23 cellular contexts compared by ENCODE assay signal in genomic region chr13:66171821-66172220, GRCh38.
"Had no signal": no experiment of that assay in that cellular context is flagged by ENCODE, and none has a peak within 500 bp of the region (broad histone marks: within the 10 kb centered on the region; RNA-seq: fewer than 3 reads in every experiment).

No MANE protein-coding gene starts in this region.

- H3K4me1 ChIP-seq: esophagus squamous epithelium, gastroesophageal sphincter, left ventricle myocardium inferior, testis, uterus had no signal

- H3K27me3 ChIP-seq: cardiac muscle cell, esophagus squamous epithelium, gastroesophageal sphincter, testis, uterus had no signal

- H3K27ac ChIP-seq: cardiac muscle cell, esophagus squamous epithelium, gastroesophageal sphincter, left ventricle myocardium inferior, testis, uterus had no signal

- DNase-seq: activated CD4-positive, alpha-beta T cell treated with anti-CD3 and anti-CD28 coated beads for 4 hours; activated CD4-positive, alpha-beta T cell treated with anti-CD3 and anti-CD28 coated beads, Interleukin-2, amount 50 U/mL, for 48 hours; activated CD4-positive, CD25-positive, alpha-beta regulatory T cell; activated CD8-positive, alpha-beta memory T cell treated with anti-CD3 and anti-CD28 coated beads, Interleukin-2, amount 50 U/mL, for 48 hours; activated naive CD4-positive, alpha-beta T cell treated with Interleukin-2 at 50 U/mL for 16 hours; activated naive CD8-positive, alpha-beta T cell treated with anti-CD3 and anti-CD28 coated beads for 36 hours; activated T-cell treated with anti-CD3 and anti-CD28 coated beads, Interleukin-2, amount 50 U/mL, for 4 hours; amygdala; cortex of kidney; endodermal cell; esophagus squamous epithelium; head of caudate nucleus; hypothalamus; left ventricle myocardium inferior; mammary epithelial cell; naive thymus-derived CD8-positive, alpha-beta T cell; stimulated activated CD4-positive, alpha-beta T cell treated with anti-CD3 and anti-CD28 coated beads, Interleukin-4, amount 100 ng/mL, for 1 hour; stimulated activated naive CD4-positive, alpha-beta T cell; testis; trophoblast cell; uterus had no signal

- ATAC-seq: activated T-cell treated with anti-CD3 and anti-CD28 coated beads, Interleukin-2, amount 50 U/mL, for 4 hours; gastroesophageal sphincter; naive thymus-derived CD8-positive, alpha-beta T cell had no signal

- H3K36me3 ChIP-seq: cardiac muscle cell, esophagus squamous epithelium, gastroesophageal sphincter, left ventricle myocardium inferior, uterus had no signal

- H3K4me3 ChIP-seq: cardiac muscle cell, esophagus squamous epithelium, gastroesophageal sphincter, left ventricle myocardium inferior, testis, uterus had no signal

- H3K9me3 ChIP-seq: esophagus squamous epithelium, gastroesophageal sphincter, left ventricle myocardium inferior, testis, uterus had no signal
